ENCODE assay signal across 15 cellular contexts in genomic region chr19:47260476-47260875, GRCh38.
"Had no signal": no experiment of that assay in that cellular context is flagged by ENCODE, and none has a peak within 500 bp of the region (broad histone marks: within the 10 kb centered on the region; RNA-seq: fewer than 3 reads in every experiment).

No MANE protein-coding gene starts in this region.

- H3K4me3 Mint-ChIP-seq: activated B cell treated with CpG ODN at 0.5 μM for 24 hours; activated CD4-positive, alpha-beta T cell treated with anti-CD3 and anti-CD28 coated beads, Interleukin-2, amount 10 ng/mL, durations not matched to agents 24 days and 14 days; central memory CD8-positive, alpha-beta T cell; natural killer cell had no signal

- H3K27me3 ChIP-seq: gastrocnemius medialis, heart right ventricle, ovary, transverse colon had no signal

- H3K9ac ChIP-seq: SK-N-SH had no signal

- H3K4me3 ChIP-seq: gastrocnemius medialis, heart right ventricle, ovary, transverse colon had no signal

- H3K9me3 Mint-ChIP-seq: activated B cell treated with CpG ODN at 0.5 μM for 24 hours; activated CD4-positive, alpha-beta T cell treated with anti-CD3 and anti-CD28 coated beads, Interleukin-2, amount 10 ng/mL, durations not matched to agents 24 days and 14 days; central memory CD8-positive, alpha-beta T cell; natural killer cell had no signal

- H3K27ac ChIP-seq: epithelial cell of prostate, gastrocnemius medialis, ovary, transverse colon had no signal

- H3K27me3 Mint-ChIP-seq: activated B cell treated with CpG ODN at 0.5 μM for 24 hours; central memory CD8-positive, alpha-beta T cell had no signal

- H3K36me3 ChIP-seq: ovary had no signal

- DNase-seq: activated B cell treated with CpG ODN at 0.5 μM for 24 hours; activated CD4-positive, alpha-beta T cell treated with anti-CD3 and anti-CD28 coated beads, Interleukin-2, amount 10 ng/mL, durations not matched to agents 24 days and 14 days; activated T-cell treated with anti-CD3 and anti-CD28 coated beads for 4 hours; cortex of kidney; effector memory CD4-positive, alpha-beta T cell; gastrocnemius medialis; heart right ventricle; natural killer cell; ovary; SK-N-SH; stimulated activated CD4-positive, alpha-beta T cell treated with anti-CD3 and anti-CD28 coated beads, Interleukin-15, amount 100 ng/mL, for 24 hours; stimulated activated CD4-positive, alpha-beta T cell treated with anti-CD3 and anti-CD28 coated beads, Interleukin-4, amount 100 ng/mL, for 24 hours; transverse colon had no signal

- H3K9me3 ChIP-seq: gastrocnemius medialis, heart right ventricle, ovary, SK-N-SH, transverse colon had no signal

- H3K27ac Mint-ChIP-seq: activated B cell treated with CpG ODN at 0.5 μM for 24 hours had no signal

- H3K36me3 Mint-ChIP-seq: natural killer cell had no signal
